17 cellular contexts compared by ENCODE assay signal in the genomic region with DNA sequence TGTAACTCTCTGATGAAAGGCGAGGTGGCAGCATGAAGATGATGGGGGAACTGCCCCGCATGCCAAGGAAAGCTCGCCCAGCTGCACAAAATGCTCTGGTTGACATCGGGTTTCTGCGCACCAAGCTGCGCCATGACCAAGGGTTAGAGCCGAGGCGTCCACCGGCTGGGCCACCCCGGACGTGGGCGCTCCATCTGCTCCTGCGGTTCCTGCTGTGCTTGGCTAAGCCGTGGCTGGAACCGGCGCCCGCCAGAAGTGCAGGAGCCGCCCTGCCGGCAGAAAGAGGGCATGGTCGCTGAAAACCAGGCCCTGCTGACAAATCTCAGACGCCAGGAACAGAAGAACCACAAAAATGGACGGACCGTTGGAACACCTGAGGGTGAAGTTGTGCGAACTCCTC.
"Had no signal": no experiment of that assay in that cellular context is flagged by ENCODE, and none has a peak within 500 bp of the region (broad histone marks: within the 10 kb centered on the region; RNA-seq: fewer than 3 reads in every experiment).

No MANE protein-coding gene starts in this region.

- H3K9me3 ChIP-seq: SK-N-SH had no signal

- H3K4me2 ChIP-seq: SK-N-SH had no signal

- DNase-seq: IMR-90, Karpas-422, KG1, MM.1S, NCI-H1092 treated with DMSO at 0.1 percent for 48 hours, NCI-H1436, NCI-H187, NCI-H2029, NCI-H2081 treated with DMSO at 0.1 percent for 48 hours, NCI-H2227 treated with DMSO at 0.1 percent for 48 hours, NCI-H524, NCI-H526 treated with DMSO at 0.1 percent for 48 hours, NCI-H82, SHP77, SK-N-SH, SW 1271 had no signal

- H3K9ac ChIP-seq: SK-N-SH had no signal

- H3K27ac ChIP-seq: RWPE1 had no signal
